26 cellular contexts compared by ENCODE assay signal in genomic region chr5:134420326-134420725, GRCh38. TPM values are rescaled to one million over a fixed set of nuclear protein-coding genes. Genes with fewer than 3 reads are reported as not detected.
DNase-seq lines count a peak whose midpoint lies in the region; ATAC-seq, FAIRE-seq and TF ChIP-seq lines count a peak whose summit lies in the region.
"Had no signal": no experiment of that assay in that cellular context is flagged by ENCODE, and none has a peak within 500 bp of the region (broad histone marks: within the 10 kb centered on the region; RNA-seq: fewer than 3 reads in every experiment).

No MANE protein-coding gene starts in this region.

- no TSS peak for BruUV-seq in HepG2 (replicated peaks; lab: Mats Ljungman, UMichigan)

- H3K27me3 ChIP-seq in HepG2 (ENCODE audit: control insufficient read depth in 1 of 2, insufficient read depth in 2 of 2, low read length in 2 of 2) = no peaks in the 10 kb centered on the region
- no peaks in the 10 kb centered on the region for H3K27me3 ChIP-seq in right lobe of liver
- no peaks in the 10 kb centered on the region for H3K27me3 ChIP-seq in HAP-1 (ENCODE audit: low read depth)
- H3K27me3 ChIP-seq: ascending aorta, BLaER1 had no signal

- H3K27ac ChIP-seq in HepG2 (ENCODE audit: extremely low read length, insufficient read depth, low read length) (no peak overlapping the region), right lobe of liver (no peak overlapping the region)
- H3K27ac ChIP-seq: ascending aorta, BLaER1 had no signal

- no peak overlapping the region for H3K27ac Mint-ChIP-seq in activated naive CD4-positive, alpha-beta T cell treated with anti-CD3 and anti-CD28 coated beads, Interleukin-2, amount 50 U/mL, for 72 hours
- H3K27ac Mint-ChIP-seq: effector memory CD8-positive, alpha-beta T cell; T-helper 2 cell treated with Interferon-gamma antibody and Interleukin-4, amounts not matched to agents 5 μg/mL and 100 μg/mL, for 36 hours had no signal

- no peaks in the 10 kb centered on the region for H4K20me1 ChIP-seq in HepG2 (ENCODE audit: insufficient read depth, low read length)
- H4K20me1 ChIP-seq: BLaER1 had no signal

- POLR2A ChIA-PET in HepG2 (lab: Yijun Ruan, JAX) = no interaction called here

- in situ Hi-C loops in HepG2 (cut with HindIII; ENCODE audit: extremely low pct_ligation_motif_present, low pct_unique_long_range_greater_than_20kb) = no loop called here
- in situ Hi-C loops in astrocyte of the spinal cord (cut with HindIII; ENCODE audit: low sequenced_read_pairs) = no loop called here
- in situ Hi-C loops in HAP-1 (cut with MboI; ENCODE audit: low sequenced_read_pairs) = no loop called here

- intact Hi-C loops in HepG2 (cut with micrococcal nuclease; ENCODE audit: unreplicated experiment) (no loop called here), right lobe of liver (cut with DNase I) (no loop called here), head of caudate nucleus (cut with DNase I) (no loop called here)

- no peak for TF ChIP-seq EP300 in HepG2 (IDR thresholded peaks at IDR 0.05; ENCODE audit: low read depth in 2 of 2, low read length in 2 of 2)
- no peak for TF ChIP-seq EP300 in HepG2 (CRISPR knock-in tag; IDR thresholded peaks at IDR 0.05; ENCODE audit: borderline replicate concordance)

- FAIRE-seq in HepG2 (lab: Jason Lieb, UNC) = no peak
- FAIRE-seq: islet of Langerhans had no signal

- H3K9me3 ChIP-seq in HepG2 (ENCODE audit: low read length) (peaks cover 9% of the 10 kb centered on the region; the same call in 1 of the 2 replicates), right lobe of liver (no peaks in the 10 kb centered on the region), HAP-1 (no peaks in the 10 kb centered on the region)
- H3K9me3 ChIP-seq: SK-N-SH had no signal

- no peaks in the 10 kb centered on the region for H3K79me2 ChIP-seq in HepG2 (ENCODE audit: insufficient read depth, low read length)

- H3K9me3 Mint-ChIP-seq in activated naive CD4-positive, alpha-beta T cell treated with anti-CD3 and anti-CD28 coated beads, Interleukin-2, amount 50 U/mL, for 72 hours = no peaks in the 10 kb centered on the region
- H3K9me3 Mint-ChIP-seq: effector memory CD8-positive, alpha-beta T cell; T-helper 2 cell treated with Interferon-gamma antibody and Interleukin-4, amounts not matched to agents 5 μg/mL and 100 μg/mL, for 36 hours had no signal

- no peak overlapping the region for H2AFZ ChIP-seq in HepG2 (ENCODE audit: low read length)

- H3K36me3 Mint-ChIP-seq in activated naive CD4-positive, alpha-beta T cell treated with anti-CD3 and anti-CD28 coated beads, Interleukin-2, amount 50 U/mL, for 72 hours = no peaks in the 10 kb centered on the region

- H3K4me2 ChIP-seq in HepG2 (ENCODE audit: low read depth, low read length) = no peak overlapping the region
- H3K4me2 ChIP-seq: BLaER1, SK-N-SH had no signal

- TF ChIP-seq CTCF in HepG2 (CRISPR knock-in tag; IDR thresholded peaks at IDR 0.05) (no peak), right lobe of liver (IDR thresholded peaks at IDR 0.05) (no peak), astrocyte of the spinal cord (IDR thresholded peaks at IDR 0.05; ENCODE audit: low read depth, low read length) (no peak), fibroblast of villous mesenchyme (IDR thresholded peaks at IDR 0.05; ENCODE audit: insufficient read depth, low read depth, low read length) (no peak)

- WGBS in HepG2 (ENCODE audit: low lambda C conversion rate) = 23% methylated on average over 2 of the region's 2 CpGs
- 87% methylated on average over 1 of the region's 2 CpGs for WGBS in right lobe of liver (ENCODE audit: insufficient coverage, low coverage, low lambda C conversion rate, missing lambda C conversion rate)

- TF ChIP-seq POLR2A in HepG2 (IDR thresholded peaks at IDR 0.05; ENCODE audit: insufficient read depth in 1 of 2, low read depth in 2 of 2, low read length in 2 of 2) (no peak), right lobe of liver (IDR thresholded peaks at IDR 0.05) (no peak)

- H3K36me3 ChIP-seq in HepG2 (replicated peaks in 1 of 2; ENCODE audit: control insufficient read depth in 1 of 2, insufficient read depth in 2 of 2, low read length in 2 of 2) (no peaks in the 10 kb centered on the region), right lobe of liver (no peaks in the 10 kb centered on the region), HAP-1 (replicated peaks) (no peaks in the 10 kb centered on the region)
- H3K36me3 ChIP-seq: ascending aorta, BLaER1 had no signal

- ATAC-seq in HepG2 = no peak
- ATAC-seq in right lobe of liver = no peak
- ATAC-seq in activated naive CD4-positive, alpha-beta T cell treated with anti-CD3 and anti-CD28 coated beads, Interleukin-2, amount 50 U/mL, for 72 hours = no peak
- ATAC-seq: effector memory CD8-positive, alpha-beta T cell had no signal

- H3K4me3 ChIP-seq in HepG2 (replicated peaks in 1 of 3; ENCODE audit: insufficient read depth in 1 of 3, low read depth in 2 of 3, low read length in 3 of 3) (no peak overlapping the region), right lobe of liver (no peak overlapping the region), astrocyte of the spinal cord (ENCODE audit: low read depth, low read length) (no peak overlapping the region), fibroblast of villous mesenchyme (ENCODE audit: low read depth, low read length) (no peak overlapping the region), HAP-1 (no peak overlapping the region)
- H3K4me3 ChIP-seq: ascending aorta, BLaER1, lung had no signal

- CTCF ChIA-PET in HepG2 (lab: Yijun Ruan, JAX; ENCODE audit: low intra/inter-chr PET ratio, low total read pairs) = no interaction called here

- no peak overlapping the region for H3K9ac ChIP-seq in HepG2 (ENCODE audit: insufficient read depth, low read depth, low read length)
- H3K9ac ChIP-seq: BLaER1, SK-N-SH had no signal

- TF ChIP-seq RAD21 in HepG2 (CRISPR knock-in tag; IDR thresholded peaks at IDR 0.05) = no peak

- DNase-seq in HepG2 (ENCODE audit: low spot score) (no peak), right lobe of liver (no peak), astrocyte of the spinal cord (ENCODE audit: low read depth, low spot score) (peak; percentile 58), fibroblast of villous mesenchyme (ENCODE audit: low read depth) (peak; percentile 27), HAP-1 (ENCODE audit: low spot score in 2 of 2) (no peak), KG1 (lab: John Stamatoyannopoulos, UW) (no peak), head of caudate nucleus (no peak)
- DNase-seq in activated naive CD4-positive, alpha-beta T cell treated with anti-CD3 and anti-CD28 coated beads, Interleukin-2, amount 50 U/mL, for 72 hours (ENCODE audit: low spot score in 2 of 2) = no peak
- DNase-seq: 8988T; activated CD4-positive, alpha-beta T cell treated with anti-CD3 and anti-CD28 coated beads, Interleukin-2, amount 50 U/mL, for 4 hours; activated naive CD4-positive, alpha-beta T cell treated with Interleukin-2 at 50 U/mL for 16 hours; activated T-cell treated with anti-CD3 and anti-CD28 coated beads for 4 hours; effector memory CD8-positive, alpha-beta T cell; Kasumi-1; NCI-H1092 treated with DMSO at 0.1 percent for 48 hours; NCI-H2107; NCI-H510A; NK-92 treated with Interleukin-12 subunit alpha and Interleukin-12 subunit beta, amount 100 ng/mL, for 24 hours; RPMI8226; SK-N-SH; stimulated activated CD8-positive, alpha-beta memory T cell treated with anti-CD3 and anti-CD28 coated beads, Interleukin-4, amount 100 ng/mL, for 48 hours had no signal

- H3K4me1 ChIP-seq in HepG2 (ENCODE audit: insufficient read depth, low read length) = peaks cover 39% of the 10 kb centered on the region
- peaks cover 0 to 21% (median 9%) of the 10 kb centered on the region in 4 donors for H3K4me1 ChIP-seq in right lobe of liver
- no peaks in the 10 kb centered on the region for H3K4me1 ChIP-seq in HAP-1
- H3K4me1 ChIP-seq: ascending aorta, BLaER1 had no signal

RNA-seq across cellular contexts. Expression of gene CDKN2AIPNL, which starts 8.6 kb away (rescaled TPM):
- total RNA-seq in HepG2 (2016; rRNA removed; fragmentation: Illumina TruSeq; extraction: Trizol) = 46.5 and 51.2 TPM in 2 replicates
- total RNA-seq in HepG2 (2016; cell fraction: cytosol; rRNA removed; fragmentation: Illumina TruSeq; extraction: Trizol; ENCODE audit: low read depth) = 43.9 and 45.2 TPM in 2 replicates
- 51.0 and 57.6 TPM in 2 replicates for total RNA-seq in HepG2 (2016; cell fraction: insoluble cytoplasmic fraction; rRNA removed; fragmentation: Illumina TruSeq; extraction: Trizol)
- total RNA-seq in HepG2 (2016; cell fraction: membrane; rRNA removed; fragmentation: Illumina TruSeq; extraction: Trizol) = 82.5 and 85.3 TPM in 2 replicates
- 16.1 and 18.5 TPM in 2 replicates for total RNA-seq in HepG2 (2016; cell fraction: nucleus; rRNA removed; fragmentation: Illumina TruSeq; extraction: Trizol)
- polyA plus RNA-seq in HepG2 (2011; rRNA removed) = 13.5 and 17.4 TPM in 2 replicates
- polyA plus RNA-seq in HepG2 (2011; cell fraction: cytosol; rRNA removed) = 15.3 and 17.9 TPM in 2 replicates
- 3.4 and 4.0 TPM in 2 replicates for polyA plus RNA-seq in HepG2 (2011; cell fraction: nucleus; rRNA removed)
- 16.4 and 22.9 TPM in 2 replicates for polyA plus RNA-seq in HepG2 (2012)
- polyA plus RNA-seq in HepG2 (2016; cell fraction: cytosol; fragmentation: Illumina TruSeq; extraction: Trizol; ENCODE audit: low read depth) = 45.6 and 53.1 TPM in 2 replicates
- polyA plus RNA-seq in HepG2 (2016; cell fraction: insoluble cytoplasmic fraction; fragmentation: Illumina TruSeq; extraction: Trizol; ENCODE audit: low read depth) = 52.5 and 57.0 TPM in 2 replicates
- polyA plus RNA-seq in HepG2 (2016; cell fraction: membrane; fragmentation: Illumina TruSeq; extraction: Trizol; ENCODE audit: low read depth) = 72.1 and 73.9 TPM in 2 replicates
- polyA plus RNA-seq in HepG2 (2016; cell fraction: nucleus; fragmentation: Illumina TruSeq; extraction: Trizol; ENCODE audit: insufficient read depth, low read depth) = 25.5 and 28.1 TPM in 2 replicates
- 7.8 TPM in 2 replicates for polyA minus RNA-seq in HepG2 (2011; rRNA and poly(A)+ RNA removed; ENCODE audit: low replicate concordance)
- 5.6 and 10.3 TPM in 2 replicates for polyA minus RNA-seq in HepG2 (2011; cell fraction: cytosol; rRNA and poly(A)+ RNA removed)
- polyA minus RNA-seq in HepG2 (2011; cell fraction: nucleus; rRNA and poly(A)+ RNA removed) = 5.3 and 6.8 TPM in 2 replicates
- total RNA-seq in right lobe of liver = 10 to 100 TPM in 2 of 6 experiments, 1 to 10 TPM in 4; 5.1 to 10.8 (median 7.8) TPM
- 20.3 and 30.7 TPM in 2 replicates for total RNA-seq in fibroblast of villous mesenchyme
- 10 to 100 TPM in 1 of 2 donors, 1 to 10 TPM in 1; 6.0 to 37.7 TPM for total RNA-seq in activated naive CD4-positive, alpha-beta T cell treated with anti-CD3 and anti-CD28 coated beads, Interleukin-2, amount 50 U/mL, for 72 hours

RNA-seq across cellular contexts. Expression of gene UBE2B, which starts 49.0 kb away (rescaled TPM):
- total RNA-seq in HepG2 (2016; rRNA removed; fragmentation: Illumina TruSeq; extraction: Trizol) (25.2 and 56.7 TPM in 2 replicates), right lobe of liver (10 to 100 TPM; 23.4 to 56.2 (median 37.9) TPM), fibroblast of villous mesenchyme (20.3 and 28.9 TPM in 2 replicates)
- total RNA-seq in HepG2 (2016; cell fraction: cytosol; rRNA removed; fragmentation: Illumina TruSeq; extraction: Trizol; ENCODE audit: low read depth) = 16.1 and 17.6 TPM in 2 replicates
- 29.1 and 44.6 TPM in 2 replicates for total RNA-seq in HepG2 (2016; cell fraction: insoluble cytoplasmic fraction; rRNA removed; fragmentation: Illumina TruSeq; extraction: Trizol)
- 26.0 and 31.6 TPM in 2 replicates for total RNA-seq in HepG2 (2016; cell fraction: membrane; rRNA removed; fragmentation: Illumina TruSeq; extraction: Trizol)
- 26.2 and 31.7 TPM in 2 replicates for total RNA-seq in HepG2 (2016; cell fraction: nucleus; rRNA removed; fragmentation: Illumina TruSeq; extraction: Trizol)
- 35.1 and 56.0 TPM in 2 replicates for polyA plus RNA-seq in HepG2 (2011; rRNA removed)
- polyA plus RNA-seq in HepG2 (2011; cell fraction: cytosol; rRNA removed) = 18.5 and 31.0 TPM in 2 replicates
- polyA plus RNA-seq in HepG2 (2011; cell fraction: nucleus; rRNA removed) = 12.3 and 14.0 TPM in 2 replicates
- 85.2 and 106 TPM in 2 replicates for polyA plus RNA-seq in HepG2 (2012)
- polyA plus RNA-seq in HepG2 (2016; cell fraction: cytosol; fragmentation: Illumina TruSeq; extraction: Trizol; ENCODE audit: low read depth) = 101 and 112 TPM in 2 replicates
- polyA plus RNA-seq in HepG2 (2016; cell fraction: insoluble cytoplasmic fraction; fragmentation: Illumina TruSeq; extraction: Trizol; ENCODE audit: low read depth) = 182 and 192 TPM in 2 replicates
- 120 and 123 TPM in 2 replicates for polyA plus RNA-seq in HepG2 (2016; cell fraction: membrane; fragmentation: Illumina TruSeq; extraction: Trizol; ENCODE audit: low read depth)
- 90.3 and 94.9 TPM in 2 replicates for polyA plus RNA-seq in HepG2 (2016; cell fraction: nucleus; fragmentation: Illumina TruSeq; extraction: Trizol; ENCODE audit: insufficient read depth, low read depth)
- 10.4 and 11.4 TPM in 2 replicates for polyA minus RNA-seq in HepG2 (2011; rRNA and poly(A)+ RNA removed; ENCODE audit: low replicate concordance)
- 32.0 and 33.5 TPM in 2 replicates for polyA minus RNA-seq in HepG2 (2011; cell fraction: cytosol; rRNA and poly(A)+ RNA removed)
- 29.6 and 45.0 TPM in 2 replicates for polyA minus RNA-seq in HepG2 (2011; cell fraction: nucleus; rRNA and poly(A)+ RNA removed)
- 100 to 1,000 TPM in 1 of 2 donors, 10 to 100 TPM in 1; 93.3 to 125 TPM for total RNA-seq in activated naive CD4-positive, alpha-beta T cell treated with anti-CD3 and anti-CD28 coated beads, Interleukin-2, amount 50 U/mL, for 72 hours

RNA-seq across cellular contexts. Expression of gene CDKL3, which starts 53.4 kb away (rescaled TPM):
- total RNA-seq in HepG2 (2016; rRNA removed; fragmentation: Illumina TruSeq; extraction: Trizol) = 2.2 and 4.5 TPM in 2 replicates
- total RNA-seq in HepG2 (2016; cell fraction: cytosol; rRNA removed; fragmentation: Illumina TruSeq; extraction: Trizol; ENCODE audit: low read depth) = 1.3 and 3.9 TPM in 2 replicates
- total RNA-seq in HepG2 (2016; cell fraction: insoluble cytoplasmic fraction; rRNA removed; fragmentation: Illumina TruSeq; extraction: Trizol) = 2.9 and 3.7 TPM in 2 replicates
- 2.3 and 4.5 TPM in 2 replicates for total RNA-seq in HepG2 (2016; cell fraction: membrane; rRNA removed; fragmentation: Illumina TruSeq; extraction: Trizol)
- total RNA-seq in HepG2 (2016; cell fraction: nucleus; rRNA removed; fragmentation: Illumina TruSeq; extraction: Trizol) = 0.68 and 1.2 TPM in 2 replicates
- polyA plus RNA-seq in HepG2 (2011; rRNA removed) = 4.1 and 4.3 TPM in 2 replicates
- polyA plus RNA-seq in HepG2 (2011; cell fraction: cytosol; rRNA removed) = 0.63 and 1.5 TPM in 2 replicates
- 1.3 and 1.7 TPM in 2 replicates for polyA plus RNA-seq in HepG2 (2011; cell fraction: nucleus; rRNA removed)
- polyA plus RNA-seq in HepG2 (2012) = 3.8 and 7.8 TPM in 2 replicates
- 1.5 and 1.6 TPM in 2 replicates for polyA plus RNA-seq in HepG2 (2016; cell fraction: cytosol; fragmentation: Illumina TruSeq; extraction: Trizol; ENCODE audit: low read depth)
- 2.5 and 2.9 TPM in 2 replicates for polyA plus RNA-seq in HepG2 (2016; cell fraction: insoluble cytoplasmic fraction; fragmentation: Illumina TruSeq; extraction: Trizol; ENCODE audit: low read depth)
- polyA plus RNA-seq in HepG2 (2016; cell fraction: membrane; fragmentation: Illumina TruSeq; extraction: Trizol; ENCODE audit: low read depth) = 1.9 and 2.0 TPM in 2 replicates
- 1.5 and 3.4 TPM in 2 replicates for polyA plus RNA-seq in HepG2 (2016; cell fraction: nucleus; fragmentation: Illumina TruSeq; extraction: Trizol; ENCODE audit: insufficient read depth, low read depth)
- 0.58 TPM in 1 of 2 replicates, not detected in the other for polyA minus RNA-seq in HepG2 (2011; rRNA and poly(A)+ RNA removed; ENCODE audit: low replicate concordance)
- polyA minus RNA-seq in HepG2 (2011; cell fraction: cytosol; rRNA and poly(A)+ RNA removed) = 1.1 TPM in 1 of 2 replicates, not detected in the other
- polyA minus RNA-seq in HepG2 (2011; cell fraction: nucleus; rRNA and poly(A)+ RNA removed) = 0.90 TPM in 1 of 2 replicates, not detected in the other
- 1 to 10 TPM in 2 of 6 experiments, under 1 TPM in 3, not detected in 1; 0.39 to 1.6 (median 0.98) TPM for total RNA-seq in right lobe of liver
- 0.43 and 0.97 TPM in 2 replicates for total RNA-seq in fibroblast of villous mesenchyme
- 1 to 10 TPM; 1.5 to 6.3 TPM for total RNA-seq in activated naive CD4-positive, alpha-beta T cell treated with anti-CD3 and anti-CD28 coated beads, Interleukin-2, amount 50 U/mL, for 72 hours
- total RNA-seq: ascending aorta had no signal

Comparison
In these comparisons a context has a peak if more than half of its experiments do, and no peak if none do; other contexts are left out.
1. DNase-seq: peak in astrocyte of the spinal cord (single experiment) and fibroblast of villous mesenchyme (single experiment); none in HepG2 (single experiment), right lobe of liver (0 of 3), HAP-1 (0 of 2), activated naive CD4-positive, alpha-beta T cell treated with anti-CD3 and anti-CD28 coated beads, Interleukin-2, amount 50 U/mL, for 72 hours (0 of 2), KG1 (single experiment) and head of caudate nucleus (0 of 42).